In genomic region chr6:105600342-105601293, GRCh38 we compare ENCODE assay signal across 11 cellular contexts.
DNase-seq lines count a peak whose midpoint lies in the region; ATAC-seq and TF ChIP-seq lines count a peak whose summit lies in the region.
"Had no signal": no experiment of that assay in that cellular context is flagged by ENCODE, and none has a peak within 500 bp of the region (broad histone marks: within the 10 kb centered on the region; RNA-seq: fewer than 3 reads in every experiment).

No MANE protein-coding gene starts in this region.

- no peak overlapping the region; the same call in 1 of the 2 replicates for H3K27ac ChIP-seq in GM23338 (ENCODE audit: low read depth)

- H3K4me1 Mint-ChIP-seq in GM23338: peaks cover 15% of the 10 kb centered on the region
- peaks cover 15% of the 10 kb centered on the region for H3K4me1 Mint-ChIP-seq in T-helper 17 cell
- H3K4me1 Mint-ChIP-seq: naive B cell had no signal

- H3K4me3 Mint-ChIP-seq in GM23338 (no peak overlapping the region), T-helper 17 cell (peak overlapping the region; percentile 28)
- H3K4me3 Mint-ChIP-seq: naive B cell had no signal

- H3K4me2 ChIP-seq in GM23338 (peak overlapping the region; percentile 24; the same call in 1 of the 2 replicates), skeletal muscle satellite cell (ENCODE audit: low read length) (peak overlapping the region; percentile 68)

- no peaks in the 10 kb centered on the region for H3F3A ChIP-seq in GM23338 (replicated peaks; ENCODE audit: low read depth)

- H3K27me3 ChIP-seq in GM23338 (ENCODE audit: insufficient read depth) (no peaks in the 10 kb centered on the region), skeletal muscle satellite cell (ENCODE audit: control insufficient read depth, insufficient read depth, low read length) (no peaks in the 10 kb centered on the region)
- H3K27me3 ChIP-seq: MG63 had no signal

- peaks cover 2% of the 10 kb centered on the region for H3K27me3 Mint-ChIP-seq in GM23338 (ENCODE audit: insufficient read depth, low read depth, poor library complexity)
- peaks cover 5% of the 10 kb centered on the region for H3K27me3 Mint-ChIP-seq in T-helper 17 cell

- no peak for TF ChIP-seq CTCF in GM23338 (conservative IDR thresholded peaks at IDR 0.05; ENCODE audit: low read depth in 2 of 2)

- no peaks in the 10 kb centered on the region for H3K79me2 ChIP-seq in GM23338 (replicated peaks; ENCODE audit: insufficient read depth)

- H3K9me3 Mint-ChIP-seq in GM23338: no peaks in the 10 kb centered on the region

- no peaks in the 10 kb centered on the region for H3K36me3 Mint-ChIP-seq in GM23338 (ENCODE audit: low read depth)
- no peaks in the 10 kb centered on the region for H3K36me3 Mint-ChIP-seq in T-helper 17 cell (ENCODE audit: low read depth)
- H3K36me3 Mint-ChIP-seq: naive B cell had no signal

- ATAC-seq in GM23338 (peak; percentile 42; the same call in 2 of the 3 replicates), T-helper 17 cell (no peak), GM21381 (IDR thresholded peaks at IDR 0.05; ENCODE audit: unreplicated experiment) (no peak)

- H2AFZ ChIP-seq in GM23338: no peak overlapping the region

- H3K9me3 ChIP-seq in T-helper 17 cell (ENCODE audit: control insufficient read depth, low read length, poor library complexity, severe bottlenecking): no peaks in the 10 kb centered on the region
- H3K9me3 ChIP-seq in skeletal muscle satellite cell (replicated peaks; ENCODE audit: low read length): no peaks in the 10 kb centered on the region
- H3K9me3 ChIP-seq: MG63 had no signal

- H4K20me1 ChIP-seq in GM23338 (replicated peaks; ENCODE audit: insufficient read depth): no peaks in the 10 kb centered on the region

- H3K27ac Mint-ChIP-seq in GM23338 (no peak overlapping the region), T-helper 17 cell (peak overlapping the region; percentile 56)
- H3K27ac Mint-ChIP-seq: naive B cell had no signal

- H3K4me3 ChIP-seq in GM23338: no peak overlapping the region
- H3K4me3 ChIP-seq in skeletal muscle satellite cell (ENCODE audit: low read length): peak overlapping the region; percentile 31
- H3K4me3 ChIP-seq: MG63 had no signal

- DNase-seq in GM23338 (ENCODE audit: low spot score) (peak; percentile 44), T-helper 17 cell (no peak), fibroblast of gingiva (ENCODE audit: low read depth) (peak; percentile 83), globus pallidus (ENCODE audit: low spot score) (no peak), D341Med (ENCODE audit: low spot score) (no peak)
- DNase-seq in activated naive CD4-positive, alpha-beta T cell treated with anti-CD3 and anti-CD28 coated beads, Interleukin-2, amount 50 U/mL, for 16 hours: no peak
- DNase-seq: activated T-cell treated with anti-CD3 and anti-CD28 coated beads, Interleukin-2, amount 50 U/mL, for 1 hour; naive B cell had no signal

- peaks cover 8% of the 10 kb centered on the region; the same call in 1 of the 2 replicates for H3K4me1 ChIP-seq in GM23338 (ENCODE audit: insufficient read depth)
- H3K4me1 ChIP-seq in skeletal muscle satellite cell (ENCODE audit: control insufficient read depth, insufficient read depth, low read length): peaks cover 55% of the 10 kb centered on the region

- peaks cover 4% of the 10 kb centered on the region; the same call in 1 of the 2 replicates for H3K9me2 ChIP-seq in GM23338 (ENCODE audit: insufficient read depth)

- peak overlapping the region; percentile 84 for H3K9ac ChIP-seq in skeletal muscle satellite cell (ENCODE audit: low read depth, low read length)

- no peaks in the 10 kb centered on the region for H3K36me3 ChIP-seq in GM23338 (ENCODE audit: insufficient read depth)
- H3K36me3 ChIP-seq in skeletal muscle satellite cell (ENCODE audit: insufficient read depth, low read length): no peaks in the 10 kb centered on the region
- H3K36me3 ChIP-seq: MG63 had no signal

TF ChIP-seq in GM23338, 12 proteins besides CTCF, POLR2A, EP300 and RAD21 (continues in another document):
- TF ChIP-seq POLR2AphosphoS5 (IDR thresholded peaks at IDR 0.05; ENCODE audit: low read depth) (no peak), EZH2phosphoT487 (IDR thresholded peaks at IDR 0.05; ENCODE audit: unreplicated experiment) (no peak), JUNB (IDR thresholded peaks at IDR 0.05; ENCODE audit: unreplicated experiment) (no peak), ZNF462 (CRISPR knock-in tag; IDR thresholded peaks at IDR 0.05) (no peak), ZNF114 (CRISPR knock-in tag; IDR thresholded peaks at IDR 0.05) (no peak), STAT1 (IDR thresholded peaks at IDR 0.05; ENCODE audit: unreplicated experiment) (no peak), REST (IDR thresholded peaks at IDR 0.05; ENCODE audit: unreplicated experiment) (no peak)

Comparison
In these comparisons a context has a peak if more than half of its experiments do, and no peak if none do; other contexts are left out.
1. DNase-seq: peak in GM23338 (single experiment) and fibroblast of gingiva (single experiment); none in T-helper 17 cell (0 of 3), globus pallidus (single experiment), activated naive CD4-positive, alpha-beta T cell treated with anti-CD3 and anti-CD28 coated beads, Interleukin-2, amount 50 U/mL, for 16 hours (single experiment) and D341Med (single experiment).